9 cellular contexts compared by ENCODE assay signal in genomic region chr16:13909872-13910303, GRCh38. TPM values are rescaled to one million over a fixed set of nuclear protein-coding genes. Genes with fewer than 3 reads are reported as not detected.
DNase-seq lines count a peak whose midpoint lies in the region; TF ChIP-seq lines count a peak whose summit lies in the region.
"Had no signal": no experiment of that assay in that cellular context is flagged by ENCODE, and none has a peak within 500 bp of the region (broad histone marks: within the 10 kb centered on the region; RNA-seq: fewer than 3 reads in every experiment).

No MANE protein-coding gene starts in this region.

- H3K4me1 Mint-ChIP-seq in HFFc6 (ENCODE audit: low read depth) (peaks cover 13% of the 10 kb centered on the region; the same call in 1 of the 2 replicates), brain (peaks cover 4% of the 10 kb centered on the region), glutamatergic neuron (ENCODE audit: low read depth, unreplicated experiment) (no peaks in the 10 kb centered on the region)

- TF ChIP-seq CTCF in HFFc6 (IDR thresholded peaks at IDR 0.05) = no peak
- TF ChIP-seq CTCF in brain (conservative IDR thresholded peaks at IDR 0.05) = no peak
- no peak for TF ChIP-seq CTCF in glutamatergic neuron (IDR thresholded peaks at IDR 0.05; ENCODE audit: partially characterized antibody, unreplicated experiment)
- no peak for TF ChIP-seq CTCF in GM13977 (IDR thresholded peaks at IDR 0.05; ENCODE audit: extremely low read depth, insufficient read depth, missing control alignments)

- peaks cover 4% of the 10 kb centered on the region for H3K9me3 Mint-ChIP-seq in HFFc6
- H3K9me3 Mint-ChIP-seq in brain = peaks cover 11 to 36% (median 31%) of the 10 kb centered on the region in 5 experiments
- peaks cover 8% of the 10 kb centered on the region for H3K9me3 Mint-ChIP-seq in glutamatergic neuron (ENCODE audit: unreplicated experiment)

- peak overlapping the region; percentile 15; the same call in 1 of the 2 replicates for H3K4me3 Mint-ChIP-seq in HFFc6
- peak overlapping the region in 1 of 5 experiments; percentile 67 for H3K4me3 Mint-ChIP-seq in brain
- H3K4me3 Mint-ChIP-seq in glutamatergic neuron (ENCODE audit: unreplicated experiment) = no peak overlapping the region

- H3K27ac Mint-ChIP-seq in HFFc6 (no peak overlapping the region), brain (peak overlapping the region in 3 of 5 experiments; percentile 20 to 75 (median 44)), glutamatergic neuron (ENCODE audit: unreplicated experiment) (no peak overlapping the region)

- peaks cover 12% of the 10 kb centered on the region for H3K27me3 Mint-ChIP-seq in HFFc6 (ENCODE audit: insufficient read depth)
- H3K27me3 Mint-ChIP-seq in brain = peaks cover 11% of the 10 kb centered on the region
- no peaks in the 10 kb centered on the region for H3K27me3 Mint-ChIP-seq in glutamatergic neuron (ENCODE audit: unreplicated experiment)

- H3K36me3 Mint-ChIP-seq in HFFc6 (ENCODE audit: low read depth) (no peaks in the 10 kb centered on the region), brain (no peaks in the 10 kb centered on the region), glutamatergic neuron (ENCODE audit: unreplicated experiment) (peaks cover 13% of the 10 kb centered on the region)

- DNase-seq in HFFc6 (peak; percentile 41), hippocampal formation (lab: John Stamatoyannopoulos, UW) (peak; percentile 28 to 54), stromal cell of bone marrow (ENCODE audit: low read depth) (peak; percentile 41), glutamatergic neuron (no peak), GM13977 (ENCODE audit: low spot score) (no peak)
- DNase-seq in stimulated activated CD4-positive, alpha-beta T cell treated with anti-CD3 and anti-CD28 coated beads, Interleukin-4, amount 100 ng/mL, for 4 hours = no peak
- DNase-seq in stimulated activated CD4-positive, alpha-beta T cell treated with anti-CD3 and anti-CD28 coated beads, Interleukin-4, amount 100 ng/mL, for 24 hours = no peak
- DNase-seq: OCI-M1 had no signal

- in situ Hi-C loops in GM13977 (cut with MboI; ENCODE audit: low pct_unique_long_range_greater_than_20kb, low sequenced_read_pairs, unreplicated experiment) = loop anchor here (25.0 kb wide), 1 partner anchor 652 kb away; no protein-coding TSS in a partner anchor

RNA-seq across cellular contexts. Expression of gene ERCC4, which starts 10.1 kb away (rescaled TPM):
- total RNA-seq in HFFc6 (2021; fragmentation: NEBNext Ultra II Directional; extraction: Animal tissue kit (Norgen Biotek cat#: 25700)) = 10 to 100 TPM; 14.6 to 18.8 (median 15.8) TPM
- polyA plus RNA-seq in brain (ENCODE audit: insufficient read depth, low read depth, low replicate concordance) = 5.0 TPM
- 14.5 TPM for total RNA-seq in glutamatergic neuron (ENCODE audit: unreplicated experiment)

Comparison
In these comparisons a context has a peak if more than half of its experiments do, and no peak if none do; other contexts are left out.
1. DNase-seq: peak in HFFc6 (single experiment), hippocampal formation (2 of 2) and stromal cell of bone marrow (single experiment); none in glutamatergic neuron (single experiment), stimulated activated CD4-positive, alpha-beta T cell treated with anti-CD3 and anti-CD28 coated beads, Interleukin-4, amount 100 ng/mL, for 4 hours (0 of 2), stimulated activated CD4-positive, alpha-beta T cell treated with anti-CD3 and anti-CD28 coated beads, Interleukin-4, amount 100 ng/mL, for 24 hours (single experiment) and GM13977 (single experiment).
2. H3K27ac Mint-ChIP-seq: peak in brain (3 of 5); none in HFFc6 (single experiment) and glutamatergic neuron (single experiment).